In genomic region chr12:43277630-43278267, GRCh38 we compare ENCODE assay signal across 21 cellular contexts.
DNase-seq lines count a peak whose midpoint lies in the region; ATAC-seq, FAIRE-seq and TF ChIP-seq lines count a peak whose summit lies in the region.
"Had no signal": no experiment of that assay in that cellular context is flagged by ENCODE, and none has a peak within 500 bp of the region (broad histone marks: within the 10 kb centered on the region; RNA-seq: fewer than 3 reads in every experiment).

No MANE protein-coding gene starts in this region.

- no peak overlapping the region for H3K4me3 ChIP-seq in A549
- no peak overlapping the region for H3K4me3 ChIP-seq in HEK293 (ENCODE audit: low read depth, low read length)
- H3K4me3 ChIP-seq in K562, result no peak overlapping the region
- H3K4me3 ChIP-seq in foreskin fibroblast (ENCODE audit: low read depth in 1 of 2, low read length in 2 of 2), result no peak overlapping the region
- no peak overlapping the region for H3K4me3 ChIP-seq in mucosa of descending colon
- no peak overlapping the region for H3K4me3 ChIP-seq in mammary epithelial cell (replicated peaks in 1 of 3; ENCODE audit: insufficient read depth in 1 of 3, low read depth in 2 of 3, low read length in 3 of 3)
- H3K4me3 ChIP-seq: coronary artery, skin epidermis, stomach, vagina had no signal

- H2AFZ ChIP-seq in K562 (ENCODE audit: low read depth, low read length) (no peak overlapping the region), mammary epithelial cell (ENCODE audit: low read depth, low read length) (no peak overlapping the region)

- no peak for TF ChIP-seq POLR2A in A549 (IDR thresholded peaks at IDR 0.05; ENCODE audit: low read length)
- no peak for TF ChIP-seq POLR2A in K562 (conservative IDR thresholded peaks at IDR 0.05)

- TF ChIP-seq EP300 in A549 (IDR thresholded peaks at IDR 0.05) (no peak), K562 (IDR thresholded peaks at IDR 0.05; ENCODE audit: low read length) (no peak)

- dilution Hi-C loops in mammary epithelial cell (cut with HindIII; ENCODE audit: low sequenced_read_pairs), result loop anchor here (25.0 kb wide), 1 partner anchor 790 kb away; no protein-coding TSS in a partner anchor

- H3K27me3 ChIP-seq in K562 (ENCODE audit: control insufficient read depth in 2 of 2, insufficient read depth in 2 of 2, low read length in 2 of 2), result no peaks in the 10 kb centered on the region
- H3K27me3 ChIP-seq in mammary epithelial cell (ENCODE audit: insufficient read depth, low read length), result no peaks in the 10 kb centered on the region
- H3K27me3 ChIP-seq: neutrophil, stomach, vagina had no signal

- peak; percentile 76 to 97 for ATAC-seq in A549
- no peak for ATAC-seq in K562
- ATAC-seq in HG03469 (IDR thresholded peaks at IDR 0.05; ENCODE audit: unreplicated experiment), result no peak
- no peak for ATAC-seq in mucosa of descending colon
- ATAC-seq: activated T-cell treated with anti-CD3 and anti-CD28 coated beads, Interleukin-2, amount 50 U/mL, for 4 hours had no signal

- H3K9ac ChIP-seq in K562 (ENCODE audit: insufficient read depth in 1 of 2, low read depth in 2 of 2, low read length in 2 of 2) (no peak overlapping the region), mammary epithelial cell (ENCODE audit: insufficient read depth, low read length) (no peak overlapping the region)

- CTCF ChIA-PET in A549 (lab: Yijun Ruan, JAX) (interaction anchor here (1.0 to 1.5 kb wide), 2 partner anchors 11 to 386 kb away, joined by 3 to 5 read pairs; no protein-coding TSS in a partner anchor), HEK293 (lab: Yijun Ruan, JAX) (interaction anchor here (0.7 to 0.8 kb wide), 2 partner anchors 342 to 795 kb away, joined by 3 to 4 read pairs; no protein-coding TSS in a partner anchor), K562 (lab: Yijun Ruan, JAX; ENCODE audit: low intra/inter-chr PET ratio) (no interaction called here), mammary epithelial cell (lab: Charles Lee; ENCODE audit: low non-redundant PET) (no interaction called here)

- FAIRE-seq in A549 (lab: Jason Lieb, UNC) (peak; percentile 88), K562 (lab: Jason Lieb, UNC) (no peak)

- H3K4me1 Mint-ChIP-seq in osteocyte (ENCODE audit: unreplicated experiment), result peaks cover 12% of the 10 kb centered on the region

- no peak overlapping the region for H3K4me3 Mint-ChIP-seq in osteocyte (ENCODE audit: unreplicated experiment)
- H3K4me3 Mint-ChIP-seq: activated T-cell treated with anti-CD3 and anti-CD28 coated beads, Interleukin-2, amount 50 U/mL, for 4 hours had no signal

- peaks cover 7% of the 10 kb centered on the region for H3K27me3 Mint-ChIP-seq in osteocyte (ENCODE audit: unreplicated experiment)

- H3K9me3 ChIP-seq in A549 (peaks cover 4% of the 10 kb centered on the region; the same call in 2 of the 3 replicates), HEK293 (ENCODE audit: control insufficient read depth, insufficient read depth, low read depth, low read length) (no peaks in the 10 kb centered on the region), K562 (replicated peaks; ENCODE audit: control insufficient read depth, insufficient read depth, low read depth, low read length) (no peaks in the 10 kb centered on the region), mucosa of descending colon (no peaks in the 10 kb centered on the region), mammary epithelial cell (replicated peaks; ENCODE audit: insufficient read depth, low read length) (no peaks in the 10 kb centered on the region)
- H3K9me3 ChIP-seq: neutrophil, stomach, vagina had no signal

- no peaks in the 10 kb centered on the region for H3K79me2 ChIP-seq in K562 (ENCODE audit: control insufficient read depth, insufficient read depth, low read length)
- H3K79me2 ChIP-seq in mammary epithelial cell (ENCODE audit: insufficient read depth, low read length), result no peaks in the 10 kb centered on the region

- peak overlapping the region; percentile 45 to 57; a peak in 5 of 6 replicates for H3K27ac ChIP-seq in A549
- no peak overlapping the region for H3K27ac ChIP-seq in HEK293 (ENCODE audit: extremely low read depth, low read depth, low read length)
- no peak overlapping the region for H3K27ac ChIP-seq in K562 (ENCODE audit: extremely low read depth, low read depth, low read length)
- no peak overlapping the region for H3K27ac ChIP-seq in mammary epithelial cell (ENCODE audit: insufficient read depth, low read depth, low read length)
- H3K27ac ChIP-seq: coronary artery, HL-60, neutrophil, skin epidermis, vagina had no signal

- H3K4me2 ChIP-seq in A549 (peak overlapping the region; percentile 56), K562 (ENCODE audit: insufficient read depth, low read length) (no peak overlapping the region), mammary epithelial cell (ENCODE audit: insufficient read depth, low read depth, low read length) (no peak overlapping the region)

- H3K9me3 Mint-ChIP-seq in osteocyte (ENCODE audit: unreplicated experiment), result no peaks in the 10 kb centered on the region
- H3K9me3 Mint-ChIP-seq: activated T-cell treated with anti-CD3 and anti-CD28 coated beads, Interleukin-2, amount 50 U/mL, for 4 hours had no signal

- H3K36me3 ChIP-seq in HEK293 (ENCODE audit: control insufficient read depth in 2 of 2, insufficient read depth in 1 of 2, low read length in 2 of 2) (no peaks in the 10 kb centered on the region), K562 (ENCODE audit: control insufficient read depth, insufficient read depth, low read length) (no peaks in the 10 kb centered on the region), mucosa of descending colon (ENCODE audit: low read depth) (no peaks in the 10 kb centered on the region), mammary epithelial cell (ENCODE audit: insufficient read depth, low read length) (no peaks in the 10 kb centered on the region)
- H3K36me3 ChIP-seq: neutrophil, stomach, vagina had no signal

- intact Hi-C loops in K562 (cut with micrococcal nuclease) (no loop called here), mucosa of descending colon (cut with DNase I, micrococcal nuclease) (no loop called here), mammary epithelial cell (cut with micrococcal nuclease) (no loop called here)

- H3K36me3 Mint-ChIP-seq in osteocyte (ENCODE audit: unreplicated experiment), result no peaks in the 10 kb centered on the region

- H3K4me1 ChIP-seq in A549 (peaks cover 25% of the 10 kb centered on the region; the same call in 2 of the 3 replicates), HEK293 (ENCODE audit: control insufficient read depth, insufficient read depth, low read length) (no peaks in the 10 kb centered on the region), K562 (replicated peaks in 1 of 2; ENCODE audit: control insufficient read depth in 2 of 2, insufficient read depth in 2 of 2, low read length in 2 of 2) (no peaks in the 10 kb centered on the region), mucosa of descending colon (ENCODE audit: low read depth) (no peaks in the 10 kb centered on the region), mammary epithelial cell (ENCODE audit: insufficient read depth, low read length) (peaks cover 4% of the 10 kb centered on the region)

- no peak overlapping the region for H3K27ac Mint-ChIP-seq in osteocyte (ENCODE audit: unreplicated experiment)

- BruUV-seq in K562 (replicated peaks; lab: Mats Ljungman, UMichigan) (no TSS peak), mammary epithelial cell (replicated peaks; lab: Mats Ljungman, UMichigan) (no TSS peak)

- POLR2A ChIA-PET in A549 (lab: Yijun Ruan, JAX) (no interaction called here), HEK293 (lab: Yijun Ruan, JAX) (no interaction called here), K562 (lab: Yijun Ruan, JAX) (no interaction called here)

- TF ChIP-seq RAD21 in A549 (conservative IDR thresholded peaks at IDR 0.05 in 1 of 2, IDR thresholded peaks at IDR 0.05 in 1 of 2), result 0 out of 5 replicates have a peak, but pooled peaks of 1 of the 2 experiments have one; percentile 14
- no peak for TF ChIP-seq RAD21 in K562 (CRISPR knock-in tag; conservative IDR thresholded peaks at IDR 0.05 in 1 of 2, IDR thresholded peaks at IDR 0.05 in 1 of 2)

- no peaks in the 10 kb centered on the region for H4K20me1 ChIP-seq in K562 (replicated peaks; ENCODE audit: control insufficient read depth, insufficient read depth, low read length)
- no peaks in the 10 kb centered on the region for H4K20me1 ChIP-seq in mammary epithelial cell (ENCODE audit: insufficient read depth, low read length)

- peak; percentile 31 to 81 for DNase-seq in A549 (ENCODE audit: low read depth in 1 of 2, low spot score in 1 of 2)
- DNase-seq in K562 (ENCODE audit: extremely low read depth in 1 of 4, low spot score in 3 of 4), result no peak
- DNase-seq in foreskin fibroblast, result peak; percentile 77 to 82
- no peak for DNase-seq in osteocyte (ENCODE audit: extremely low spot score, unreplicated experiment)
- no peak for DNase-seq in mucosa of descending colon
- DNase-seq in mammary epithelial cell, result no peak
- DNase-seq: activated CD4-positive, alpha-beta T cell treated with anti-CD3 and anti-CD28 coated beads, Interleukin-2, amount 50 U/mL, for 1 hour; activated T-cell treated with anti-CD3 and anti-CD28 coated beads, Interleukin-2, amount 50 U/mL, for 4 hours; amygdala; COR-L47; foreskin melanocyte; NCI-H187; NCI-H748 treated with DMSO at 0.1 percent for 48 hours; stomach had no signal

- in situ Hi-C loops in K562 (cut with MboI) (no loop called here), mammary epithelial cell (cut with MboI; ENCODE audit: low sequenced_read_pairs in 2 of 2) (loop anchor here (10.0 to 25.0 kb wide), 2 partner anchors 683 to 1140 kb away; partner anchors contain the start of gene GXYLT1 (in 1 of the 2))

- H3K9me1 ChIP-seq in K562 (ENCODE audit: control insufficient read depth, insufficient read depth, low read length), result no peaks in the 10 kb centered on the region

- WGBS in A549 (ENCODE audit: missing lambda C conversion rate), result 3% methylated on average over 5 of the region's 5 CpGs
- 5% methylated on average over 5 of the region's 5 CpGs for WGBS in K562 (ENCODE audit: insufficient coverage, low coverage, missing lambda C conversion rate)
- 90% methylated on average over 5 of the region's 5 CpGs for WGBS in mammary epithelial cell (ENCODE audit: low coverage, missing lambda C conversion rate)

- TF ChIP-seq CTCF in A549 (IDR thresholded peaks at IDR 0.05), result no peak
- no peak for TF ChIP-seq CTCF in HEK293 (tag by site-specific recombination; IDR thresholded peaks at IDR 0.05)
- no peak for TF ChIP-seq CTCF in K562 (IDR thresholded peaks at IDR 0.05 in 2 of 3, conservative IDR thresholded peaks at IDR 0.05 in 1 of 3; ENCODE audit: insufficient read depth in 2 of 3, low read depth in 1 of 3, low read length in 3 of 3)
- no peak for TF ChIP-seq CTCF in foreskin fibroblast (IDR thresholded peaks at IDR 0.05; ENCODE audit: low read depth, low read length)
- no peak for TF ChIP-seq CTCF in osteocyte (IDR thresholded peaks at IDR 0.05)
- no peak for TF ChIP-seq CTCF in mucosa of descending colon (IDR thresholded peaks at IDR 0.05)
- no peak for TF ChIP-seq CTCF in mammary epithelial cell (conservative IDR thresholded peaks at IDR 0.05 in 1 of 2, IDR thresholded peaks at IDR 0.05 in 1 of 2; ENCODE audit: extremely low read depth in 1 of 2, insufficient read depth in 1 of 2, low read depth in 1 of 2, low read length in 2 of 2)

TF ChIP-seq in A549, 52 proteins besides CTCF, POLR2A, EP300 and RAD21 (continues in another document):
- no peak for TF ChIP-seq TP53 (CRISPR knock-in tag; IDR thresholded peaks at IDR 0.05)

TF ChIP-seq in HEK293, 187 proteins besides CTCF, POLR2A, EP300 and RAD21 (continues in another document):
- TF ChIP-seq ZNF335 (tag by site-specific recombination; conservative IDR thresholded peaks at IDR 0.05), result no peak

Comparison
In these comparisons a context has a peak if more than half of its experiments do, and no peak if none do; other contexts are left out.
1. ATAC-seq: peak in A549 (2 of 2); none in K562 (single experiment), HG03469 (single experiment) and mucosa of descending colon (single experiment).
2. DNase-seq: peak in A549 (2 of 2) and foreskin fibroblast (2 of 2); none in K562 (0 of 4), osteocyte (single experiment), mucosa of descending colon (0 of 3) and mammary epithelial cell (single experiment).
3. H3K27ac ChIP-seq: peak in A549 (2 of 2); none in HEK293 (single experiment), K562 (single experiment) and mammary epithelial cell (single experiment).
4. CTCF ChIA-PET loops: an anchor here in A549 (1.0 to 1.5 kb wide) and HEK293 (0.7 to 0.8 kb wide); none called in K562 and mammary epithelial cell.